In the genomic region with DNA sequence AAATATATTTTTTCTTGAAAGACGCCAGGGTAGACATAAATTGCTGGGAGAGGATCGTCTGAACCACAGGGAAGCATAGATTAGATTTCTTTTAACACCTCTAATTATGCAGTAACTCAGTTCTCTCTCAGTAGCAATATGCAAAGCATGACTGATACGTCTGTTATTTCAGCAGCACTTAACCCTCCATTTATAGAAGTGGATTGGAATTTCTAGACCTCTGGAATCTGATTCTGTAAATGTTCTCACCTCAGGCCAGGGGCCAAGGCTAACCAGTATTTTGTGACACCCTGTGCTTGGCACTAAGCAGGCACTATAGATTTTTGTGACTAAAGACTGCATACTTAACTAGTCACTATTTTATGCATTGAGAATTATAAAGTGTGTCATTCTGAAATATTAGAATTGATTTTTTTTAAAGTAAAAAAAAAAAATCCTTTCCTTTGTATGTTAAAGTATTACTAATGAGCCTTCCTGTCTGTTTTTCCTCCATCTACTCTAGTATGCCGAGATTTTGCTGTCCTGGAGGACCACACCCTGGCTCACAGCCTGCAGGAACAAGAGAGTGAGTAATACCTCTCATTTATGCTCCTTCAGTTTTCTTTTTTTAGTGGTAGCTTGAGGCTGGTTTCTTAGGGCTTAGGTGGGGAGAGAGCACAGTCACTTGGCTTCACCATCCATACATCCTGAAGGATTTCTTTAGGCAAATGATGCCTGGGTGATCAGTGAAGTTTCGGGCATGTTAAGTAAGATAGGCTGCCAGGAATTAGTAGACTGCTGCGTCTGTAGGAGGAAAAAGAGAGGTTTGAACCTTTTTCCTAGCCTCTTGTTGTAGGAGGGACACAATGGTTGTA, we compare ENCODE assay signal across 11 cellular contexts. TPM values are rescaled to one million over a fixed set of nuclear protein-coding genes. Genes with fewer than 3 reads are reported as not detected.
DNase-seq lines count a peak whose midpoint lies in the region; ATAC-seq, FAIRE-seq and TF ChIP-seq lines count a peak whose summit lies in the region.
"Had no signal": no experiment of that assay in that cellular context is flagged by ENCODE, and none has a peak within 500 bp of the region (broad histone marks: within the 10 kb centered on the region; RNA-seq: fewer than 3 reads in every experiment).

No MANE protein-coding gene starts in this region.

- intact Hi-C loops in right cardiac atrium (cut with DNase I): no loop called here
- intact Hi-C loops in activated naive CD4-positive, alpha-beta T cell treated with anti-CD3 and anti-CD28 coated beads for 36 hours (cut with micrococcal nuclease): loop anchor here (2.0 kb wide), 1 partner anchor 14 kb away; no protein-coding TSS in a partner anchor

- H3K4me3 ChIP-seq in right cardiac atrium (ENCODE audit: low read length): no peak overlapping the region
- H3K4me3 ChIP-seq in smooth muscle cell: no peak overlapping the region
- H3K4me3 ChIP-seq: uterus had no signal

- peak overlapping the region; percentile 56 for H3K9ac ChIP-seq in smooth muscle cell (ENCODE audit: low read depth)

- H4K20me1 ChIP-seq in smooth muscle cell (ENCODE audit: low read depth): peaks cover 38% of the 10 kb centered on the region

- peaks cover 24% of the 10 kb centered on the region for H3K36me3 ChIP-seq in smooth muscle cell (ENCODE audit: low read depth)
- H3K36me3 ChIP-seq: uterus had no signal

- ATAC-seq in right cardiac atrium (peak; percentile 78 to 93), GM19351 (IDR thresholded peaks at IDR 0.05; ENCODE audit: unreplicated experiment) (no peak)

- no peak for TF ChIP-seq POLR2A in H54 (IDR thresholded peaks at IDR 0.05; ENCODE audit: low read depth, low read length)

- H3K27me3 Mint-ChIP-seq in activated naive CD4-positive, alpha-beta T cell treated with anti-CD3 and anti-CD28 coated beads for 36 hours (ENCODE audit: low read depth): no peaks in the 10 kb centered on the region

- no peaks in the 10 kb centered on the region for H3K9me3 Mint-ChIP-seq in activated naive CD4-positive, alpha-beta T cell treated with anti-CD3 and anti-CD28 coated beads for 36 hours

- DNase-seq in H54 (ENCODE audit: insufficient read length, low spot score) (peak; percentile 26), amniotic epithelial cell (ENCODE audit: low read depth) (peak; percentile 77), right cardiac atrium (peak; percentile 64 to 77 (median 73)), smooth muscle cell (lab: John Stamatoyannopoulos, UW; ENCODE audit: unreplicated experiment) (no peak), T-helper 1 cell (no peak), NCI-H2029 (lab: John Stamatoyannopoulos, UW) (no peak)
- DNase-seq in activated naive CD4-positive, alpha-beta T cell treated with anti-CD3 and anti-CD28 coated beads for 36 hours: no peak
- DNase-seq: retina had no signal

- H3K27ac ChIP-seq in right cardiac atrium (ENCODE audit: low read length): peak overlapping the region; percentile 30
- peak overlapping the region; percentile 92 for H3K27ac ChIP-seq in smooth muscle cell (ENCODE audit: low read depth)

- peak overlapping the region; percentile 79 for H3K4me2 ChIP-seq in smooth muscle cell

- no peak for TF ChIP-seq CTCF in smooth muscle cell (IDR thresholded peaks at IDR 0.05; ENCODE audit: borderline replicate concordance, insufficient read depth, poor library complexity, severe bottlenecking)

- no peaks in the 10 kb centered on the region for H3K36me3 Mint-ChIP-seq in activated naive CD4-positive, alpha-beta T cell treated with anti-CD3 and anti-CD28 coated beads for 36 hours (ENCODE audit: low read depth)

- H3K4me1 Mint-ChIP-seq in activated naive CD4-positive, alpha-beta T cell treated with anti-CD3 and anti-CD28 coated beads for 36 hours (ENCODE audit: low read depth): peaks cover 7% of the 10 kb centered on the region

- no peaks in the 10 kb centered on the region for H3K9me3 ChIP-seq in right cardiac atrium (ENCODE audit: control insufficient read depth, low read length)
- H3K9me3 ChIP-seq in smooth muscle cell (replicated peaks; ENCODE audit: low read depth): no peaks in the 10 kb centered on the region
- H3K9me3 ChIP-seq: uterus had no signal

- CTCF ChIA-PET in activated naive CD4-positive, alpha-beta T cell treated with anti-CD3 and anti-CD28 coated beads for 36 hours (lab: Charles Lee): no interaction called here

- H3K27me3 ChIP-seq in right cardiac atrium (ENCODE audit: control insufficient read depth, insufficient read depth) (no peaks in the 10 kb centered on the region), smooth muscle cell (ENCODE audit: low read depth) (no peaks in the 10 kb centered on the region)
- H3K27me3 ChIP-seq: uterus had no signal

- H2AFZ ChIP-seq in smooth muscle cell (ENCODE audit: low read depth): no peak overlapping the region

- H3F3A ChIP-seq in smooth muscle cell (ENCODE audit: low read depth): peaks cover 5% of the 10 kb centered on the region

- H3K79me2 ChIP-seq in smooth muscle cell (ENCODE audit: low read depth): peaks cover 54% of the 10 kb centered on the region

- H3K27ac Mint-ChIP-seq in activated naive CD4-positive, alpha-beta T cell treated with anti-CD3 and anti-CD28 coated beads for 36 hours: no peak overlapping the region

- H3K4me1 ChIP-seq in right cardiac atrium (ENCODE audit: control insufficient read depth, insufficient read depth, low read length): peaks cover 14% of the 10 kb centered on the region
- peaks cover 47% of the 10 kb centered on the region for H3K4me1 ChIP-seq in smooth muscle cell (ENCODE audit: low read depth)

- WGBS in right cardiac atrium: 46% methylated on average over 6 of the region's 6 CpGs
- WGBS in smooth muscle cell (ENCODE audit: low lambda C conversion rate): 35% methylated on average over 6 of the region's 6 CpGs

- H3K4me3 Mint-ChIP-seq in activated naive CD4-positive, alpha-beta T cell treated with anti-CD3 and anti-CD28 coated beads for 36 hours: no peak overlapping the region

- FAIRE-seq in H54 (lab: Jason Lieb, UNC): peak; percentile 99

RNA-seq across cellular contexts. Expression of a gene that starts 26.5 kb away (rescaled TPM):
- total RNA-seq in right cardiac atrium: 1 to 10 TPM in 1 of 4 donors, under 1 TPM in 3; 0.39 to 1.2 (median 0.43) TPM
- polyA plus RNA-seq in right cardiac atrium: 0.16 TPM
- 0.13 and 1.1 TPM in 2 replicates for total RNA-seq in smooth muscle cell
- 0.56 TPM in 1 of 2 replicates, not detected in the other for polyA plus RNA-seq in smooth muscle cell
- not detected for total RNA-seq in activated naive CD4-positive, alpha-beta T cell treated with anti-CD3 and anti-CD28 coated beads for 36 hours
- total RNA-seq: activated CD8-positive, alpha-beta memory T cell treated with anti-CD3 and anti-CD28 coated beads for 36 hours had no signal

RNA-seq across cellular contexts. Expression of a gene that starts 27.6 kb away (rescaled TPM):
- total RNA-seq in right cardiac atrium: 10 to 100 TPM; 47.6 to 67.5 (median 51.3) TPM
- polyA plus RNA-seq in right cardiac atrium: 22.5 TPM
- total RNA-seq in smooth muscle cell: 53.9 and 58.7 TPM in 2 replicates
- polyA plus RNA-seq in smooth muscle cell: 31.7 and 42.9 TPM in 2 replicates
- 1 to 10 TPM; 4.8 to 5.3 TPM for total RNA-seq in activated naive CD4-positive, alpha-beta T cell treated with anti-CD3 and anti-CD28 coated beads for 36 hours

Comparison
In these comparisons a context has a peak if more than half of its experiments do, and no peak if none do; other contexts are left out.
1. DNase-seq: peak in H54 (single experiment), amniotic epithelial cell (single experiment) and right cardiac atrium (3 of 3); none in smooth muscle cell (single experiment), T-helper 1 cell (0 of 5), NCI-H2029 (single experiment) and activated naive CD4-positive, alpha-beta T cell treated with anti-CD3 and anti-CD28 coated beads for 36 hours (single experiment).